ENCODE assay signal across 8 cellular contexts in the genomic region with DNA sequence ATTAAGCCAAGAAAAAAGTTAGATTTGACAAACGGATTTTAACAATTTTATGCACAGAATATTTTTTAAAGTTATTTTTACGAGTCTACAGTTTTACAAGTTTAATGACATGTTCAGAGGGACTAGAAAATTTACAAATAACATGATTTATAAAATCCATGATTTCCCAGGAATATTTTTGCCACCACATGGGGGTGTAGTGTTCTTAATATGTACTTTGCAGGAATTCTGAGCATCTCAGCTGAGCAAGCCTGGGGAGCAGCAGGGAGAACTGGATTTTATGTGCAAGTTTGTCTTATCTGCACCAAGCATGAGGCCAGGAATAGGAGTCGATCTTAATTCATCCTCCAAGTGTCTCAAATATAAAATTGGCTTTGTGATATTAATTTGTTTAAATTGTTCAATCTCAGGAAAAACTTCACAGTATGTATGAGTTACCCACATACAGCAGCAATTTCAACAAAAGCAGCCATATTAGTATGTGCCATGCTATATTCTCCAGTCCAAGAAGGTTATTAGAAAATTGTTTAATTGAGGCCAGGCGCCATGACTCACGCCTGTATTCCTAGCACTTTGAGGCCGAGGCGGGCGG.
A peak's percentile ranks its signal among the peaks of the same experiment; 100 is the strongest.
DNase-seq lines count a peak whose midpoint lies in the region; ATAC-seq, FAIRE-seq and TF ChIP-seq lines count a peak whose summit lies in the region.

No MANE protein-coding gene starts in this region.

- H3K36me3 ChIP-seq in testis (ENCODE audit: low read depth, missing control alignments), result no peaks in the 10 kb centered on the region

- no peaks in the 10 kb centered on the region for H3K27me3 ChIP-seq in testis

- H3K4me3 ChIP-seq in astrocyte of the spinal cord (ENCODE audit: low read depth, low read length), result no peak overlapping the region
- no peak overlapping the region for H3K4me3 ChIP-seq in testis

- peak; percentile 28 for TF ChIP-seq CTCF in astrocyte of the spinal cord (IDR thresholded peaks at IDR 0.05; ENCODE audit: low read depth, low read length)
- peak in 1 of 3 experiments; percentile 31 for TF ChIP-seq CTCF in testis (IDR thresholded peaks at IDR 0.05)

- no peak for ATAC-seq in activated CD4-positive, CD25-positive, alpha-beta regulatory T cell treated with anti-CD3 and anti-CD28 coated beads, Interleukin-2, amount 50 U/mL, for 24 hours

- H3K27ac ChIP-seq in testis, result no peak overlapping the region

- in situ Hi-C loops in KBM-7 (cut with MboI; ENCODE audit: low pct_unique_long_range_greater_than_20kb, low sequenced_read_pairs) (no loop called here), astrocyte of the spinal cord (cut with HindIII; ENCODE audit: low sequenced_read_pairs) (no loop called here)

- 66 to 69% methylated on average over 8 of the region's 8 CpGs for WGBS in testis, 2 donors

- DNase-seq in COR-L47 (lab: John Stamatoyannopoulos, UW) (peak; percentile 26), KBM-7 (peak; percentile 14), astrocyte of the spinal cord (ENCODE audit: low read depth, low spot score) (peak; percentile 51), midbrain (lab: John Stamatoyannopoulos, UW) (peak; percentile 17), retina (no peak), testis (no peak), GM19239 (ENCODE audit: insufficient read length, low spot score) (no peak)

- intact Hi-C loops in testis (cut with DNase I; ENCODE audit: low total_unique reads), result no loop called here

- TF ChIP-seq POLR2A in testis (IDR thresholded peaks at IDR 0.05), result no peak

- no peaks in the 10 kb centered on the region for H3K4me1 ChIP-seq in testis

- no peak for FAIRE-seq in GM19239 (lab: Jason Lieb, UNC)

- no peaks in the 10 kb centered on the region for H3K9me3 ChIP-seq in testis

Comparison
In these comparisons a context has a peak if more than half of its experiments do, and no peak if none do; other contexts are left out.
1. DNase-seq: peak in COR-L47 (single experiment), KBM-7 (single experiment), astrocyte of the spinal cord (single experiment) and midbrain (single experiment); none in retina (single experiment), testis (single experiment) and GM19239 (single experiment).